Comparison of ENCODE assay signal across 1 cellular context in genomic region chr11:46271875-46272815, GRCh38.
TF ChIP-seq lines count a peak whose summit lies in the region.

No MANE protein-coding gene starts in this region.

TF ChIP-seq in SK-N-SH, 30 proteins besides CTCF, POLR2A, EP300 and RAD21 (continued from another document):
- TF ChIP-seq PBX3 (IDR thresholded peaks at IDR 0.05) (no peak), FOXJ3 (CRISPR knock-in tag; IDR thresholded peaks at IDR 0.05) (no peak), FOXM1 (IDR thresholded peaks at IDR 0.05; ENCODE audit: low read depth) (no peak), CHD2 (IDR thresholded peaks at IDR 0.05; ENCODE audit: low read length, partially characterized antibody) (no peak)
